In the genomic region with DNA sequence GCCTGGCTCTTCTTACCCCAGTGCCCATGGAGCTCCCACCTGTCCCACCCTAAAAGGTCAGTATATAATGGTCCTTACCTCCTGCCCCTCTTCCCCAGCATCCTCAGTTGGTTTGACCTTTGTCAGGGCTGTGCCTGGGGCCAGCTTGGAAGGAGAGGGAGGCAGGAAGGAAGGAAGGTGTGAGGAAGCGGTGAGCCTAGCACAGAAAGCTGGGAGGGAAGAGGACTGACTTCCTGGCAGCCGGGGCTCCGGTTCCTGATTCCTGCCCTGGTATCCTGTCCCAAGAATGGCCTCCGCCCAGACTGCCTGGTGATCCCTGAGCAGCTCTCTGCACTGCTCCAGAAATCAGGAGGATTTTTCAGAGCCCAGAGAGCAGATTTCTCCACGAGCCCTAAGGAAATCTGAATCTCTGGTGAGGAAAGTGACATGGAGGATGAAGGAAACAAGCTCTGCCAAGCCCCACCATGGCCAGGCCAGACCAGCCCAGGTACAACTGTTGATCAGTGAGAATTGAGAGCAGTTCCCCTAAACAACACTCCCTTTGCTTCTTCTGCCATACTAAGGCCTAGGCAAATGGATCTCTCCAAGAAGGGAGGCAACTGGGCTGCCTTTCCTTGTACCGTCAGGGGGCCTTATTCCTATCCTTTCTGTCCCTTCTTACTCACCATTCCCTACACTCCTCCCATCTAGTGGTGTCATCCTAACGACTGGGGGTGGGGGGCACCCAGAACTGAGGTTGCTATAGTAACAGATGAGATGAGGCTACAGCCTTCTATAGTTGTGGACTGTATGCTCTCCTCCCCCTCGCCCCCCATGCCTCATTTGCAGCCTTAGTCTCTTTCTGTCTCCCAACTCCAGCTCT, we compare ENCODE assay signal across 9 cellular contexts. TPM values are rescaled to one million over a fixed set of nuclear protein-coding genes. Genes with fewer than 3 reads are reported as not detected.
A peak's percentile ranks its signal among the peaks of the same experiment; 100 is the strongest.
DNase-seq lines count a peak whose midpoint lies in the region; ATAC-seq and TF ChIP-seq lines count a peak whose summit lies in the region.
"Had no signal": no experiment of that assay in that cellular context is flagged by ENCODE, and none has a peak within 500 bp of the region (broad histone marks: within the 10 kb centered on the region; RNA-seq: fewer than 3 reads in every experiment).

No MANE protein-coding gene starts in this region.

- peaks cover 22% of the 10 kb centered on the region for H3K36me3 ChIP-seq in CD4-positive, CD25-positive, alpha-beta regulatory T cell (ENCODE audit: control insufficient read depth, insufficient read depth, low read length)
- H3K36me3 ChIP-seq in SJCRH30 (peaks cover 46% of the 10 kb centered on the region), esophagus muscularis mucosa (peaks cover 18 to 46% (median 44%) of the 10 kb centered on the region in 4 donors)

- no peaks in the 10 kb centered on the region for H3K27me3 Mint-ChIP-seq in CD4-positive, CD25-positive, alpha-beta regulatory T cell

- no peaks in the 10 kb centered on the region for H3K9me3 Mint-ChIP-seq in CD4-positive, CD25-positive, alpha-beta regulatory T cell

- H3K27ac Mint-ChIP-seq in CD4-positive, CD25-positive, alpha-beta regulatory T cell, result peak overlapping the region in 2 of 3 donors; percentile 79 to 95

- WGBS in esophagus muscularis mucosa, result 71% methylated on average over 4 of the region's 8 CpGs

- H3K4me1 ChIP-seq in CD4-positive, CD25-positive, alpha-beta regulatory T cell (ENCODE audit: control insufficient read depth, insufficient read depth, low read length, poor library complexity, severe bottlenecking), result peaks cover 14% of the 10 kb centered on the region
- H3K4me1 ChIP-seq in SJCRH30 (peaks cover 33% of the 10 kb centered on the region), esophagus muscularis mucosa (peaks cover 61 to 68% (median 63%) of the 10 kb centered on the region in 4 donors)

- no peak for DNase-seq in CD4-positive, CD25-positive, alpha-beta regulatory T cell
- DNase-seq in SJCRH30 (peak in 1 of 2 experiments; percentile 17), esophagus muscularis mucosa (ENCODE audit: extremely low spot score) (no peak), pons (ENCODE audit: low spot score) (peak; percentile 26), NK-92 (lab: John Stamatoyannopoulos, UW; ENCODE audit: unreplicated experiment) (no peak), COR-L47 (lab: John Stamatoyannopoulos, UW) (no peak)
- DNase-seq: NCI-H226 had no signal

- H3K4me3 ChIP-seq in CD4-positive, CD25-positive, alpha-beta regulatory T cell (ENCODE audit: low read depth, low read length), result no peak overlapping the region
- H3K4me3 ChIP-seq in SJCRH30 (no peak overlapping the region), esophagus muscularis mucosa (peak overlapping the region in 1 of 4 donors; percentile 3)

- no peak for TF ChIP-seq POLR2A in esophagus muscularis mucosa (IDR thresholded peaks at IDR 0.05; ENCODE audit: low read depth)

- peak overlapping the region; percentile 43 to 95 (median 62) for H3K4me3 Mint-ChIP-seq in CD4-positive, CD25-positive, alpha-beta regulatory T cell

- intact Hi-C loops in esophagus muscularis mucosa (cut with DNase I), result loop anchor here (5.0 kb wide), 1 partner anchor 39 kb away; no protein-coding TSS in a partner anchor

- no peak for ATAC-seq in CD4-positive, CD25-positive, alpha-beta regulatory T cell (ENCODE audit: low read depth in 2 of 2)
- no peak for ATAC-seq in HG02885 (IDR thresholded peaks at IDR 0.05; ENCODE audit: poor library complexity, unreplicated experiment)
- ATAC-seq in GM19467 (IDR thresholded peaks at IDR 0.05; ENCODE audit: unreplicated experiment), result no peak

- H3K36me3 Mint-ChIP-seq in CD4-positive, CD25-positive, alpha-beta regulatory T cell, result peaks cover 17% of the 10 kb centered on the region

- no peaks in the 10 kb centered on the region for H3K9me3 ChIP-seq in CD4-positive, CD25-positive, alpha-beta regulatory T cell (ENCODE audit: control insufficient read depth in 2 of 2, low read length in 2 of 2)
- H3K9me3 ChIP-seq in SJCRH30 (replicated peaks) (no peaks in the 10 kb centered on the region), esophagus muscularis mucosa (no peaks in the 10 kb centered on the region)

- H3K27me3 ChIP-seq in CD4-positive, CD25-positive, alpha-beta regulatory T cell (ENCODE audit: control insufficient read depth, insufficient read depth, low read length), result no peaks in the 10 kb centered on the region
- H3K27me3 ChIP-seq in SJCRH30 (no peaks in the 10 kb centered on the region), esophagus muscularis mucosa (no peaks in the 10 kb centered on the region)

- TF ChIP-seq CTCF in esophagus muscularis mucosa (IDR thresholded peaks at IDR 0.05), result no peak

- no peak for TF ChIP-seq EP300 in esophagus muscularis mucosa (IDR thresholded peaks at IDR 0.05)

- peaks cover 0 to 59% (median 37%) of the 10 kb centered on the region in 4 donors for H3K4me1 Mint-ChIP-seq in CD4-positive, CD25-positive, alpha-beta regulatory T cell

- H3K27ac ChIP-seq in CD4-positive, CD25-positive, alpha-beta regulatory T cell (ENCODE audit: insufficient read depth, low read length, poor library complexity, severe bottlenecking), result no peak overlapping the region
- H3K27ac ChIP-seq in SJCRH30 (peak overlapping the region; percentile 31; the same call in 1 of the 2 replicates), esophagus muscularis mucosa (replicated peaks in 1 of 4) (peak overlapping the region; percentile 89 to 96 (median 91))

RNA-seq across cellular contexts. Expression of a gene that starts 3.2 kb away (rescaled TPM):
- total RNA-seq in CD4-positive, CD25-positive, alpha-beta regulatory T cell, result 21.5 TPM
- polyA plus RNA-seq in CD4-positive, CD25-positive, alpha-beta regulatory T cell, result 10 to 100 TPM in 1 of 4 donors, 1 to 10 TPM in 3; 7.5 to 10.2 (median 8.3) TPM
- total RNA-seq in SJCRH30 (2014; rRNA removed; shearing (Covaris generic)), result 92.7 and 97.9 TPM in 2 replicates
- total RNA-seq in esophagus muscularis mucosa, result 100 to 1,000 TPM; 161 to 286 (median 239) TPM

RNA-seq across cellular contexts. Expression of a gene that starts 18.0 kb away (rescaled TPM):
- not detected for total RNA-seq in CD4-positive, CD25-positive, alpha-beta regulatory T cell
- not detected for polyA plus RNA-seq in CD4-positive, CD25-positive, alpha-beta regulatory T cell
- total RNA-seq in SJCRH30 (2014; rRNA removed; shearing (Covaris generic)), result 0.15 and 0.49 TPM in 2 replicates
- total RNA-seq in esophagus muscularis mucosa, result 1 to 10 TPM; 2.9 to 4.9 (median 4.6) TPM

RNA-seq across cellular contexts. Expression of a gene that starts 53.9 kb away (rescaled TPM):
- 182 TPM for total RNA-seq in CD4-positive, CD25-positive, alpha-beta regulatory T cell
- 10 to 100 TPM; 50.3 to 74.1 (median 54.9) TPM for polyA plus RNA-seq in CD4-positive, CD25-positive, alpha-beta regulatory T cell
- total RNA-seq in SJCRH30 (2014; rRNA removed; shearing (Covaris generic)), result 40.7 and 53.6 TPM in 2 replicates
- 100 to 1,000 TPM; 111 to 191 (median 172) TPM for total RNA-seq in esophagus muscularis mucosa

RNA-seq across cellular contexts. Expression of a gene that starts 57.0 kb away (rescaled TPM):
- not detected for total RNA-seq in CD4-positive, CD25-positive, alpha-beta regulatory T cell
- polyA plus RNA-seq in CD4-positive, CD25-positive, alpha-beta regulatory T cell, result not detected
- total RNA-seq in SJCRH30 (2014; rRNA removed; shearing (Covaris generic)), result not detected in 2 replicates
- total RNA-seq in esophagus muscularis mucosa, result 1 to 10 TPM in 1 of 4 donors, under 1 TPM in 2, not detected in 1; 0.17 to 2.1 (median 0.98) TPM
